In the genomic region with DNA sequence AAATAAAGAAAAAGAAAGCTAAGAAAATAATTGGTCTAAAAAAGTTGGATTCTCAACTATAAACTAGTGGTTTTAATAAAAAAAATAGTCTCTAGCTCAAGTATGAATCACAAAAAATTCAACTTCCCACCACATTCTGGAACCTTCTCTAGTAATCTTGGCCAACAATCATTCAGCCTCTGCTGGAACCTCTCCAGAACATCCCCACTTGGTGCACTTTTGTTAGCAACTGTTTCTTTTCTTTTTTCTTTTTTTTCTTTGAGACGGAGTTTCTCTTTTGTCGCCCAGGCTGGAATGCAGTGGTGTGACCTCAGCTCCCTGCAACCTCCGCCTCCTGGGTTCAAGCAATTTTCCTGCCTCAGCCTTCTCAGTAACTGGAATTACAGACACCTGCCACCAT, we compare ENCODE assay signal across 19 cellular contexts. TPM values are rescaled to one million over a fixed set of nuclear protein-coding genes. Genes with fewer than 3 reads are reported as not detected.
A peak's percentile ranks its signal among the peaks of the same experiment; 100 is the strongest.
DNase-seq lines count a peak whose midpoint lies in the region; ATAC-seq and TF ChIP-seq lines count a peak whose summit lies in the region.
"Had no signal": no experiment of that assay in that cellular context is flagged by ENCODE, and none has a peak within 500 bp of the region (broad histone marks: within the 10 kb centered on the region; RNA-seq: fewer than 3 reads in every experiment).

No MANE protein-coding gene starts in this region.

- no peaks in the 10 kb centered on the region for H3K9me3 ChIP-seq in tibial artery
- H3K9me3 ChIP-seq: ovary had no signal

- DNase-seq in GM03348 (ENCODE audit: low spot score) (peak; percentile 85), amniotic epithelial cell (ENCODE audit: low read depth) (peak; percentile 65), hepatic stellate cell (ENCODE audit: low spot score) (peak; percentile 61), tibial artery (peak; percentile 47 to 67), WTC11 (ENCODE audit: low spot score) (no peak), AML-193 (lab: John Stamatoyannopoulos, UW) (no peak)
- DNase-seq in activated T-cell treated with anti-CD3 and anti-CD28 coated beads, Interleukin-2, amount 50 U/mL, for 4 hours: no peak
- DNase-seq: activated CD4-positive, CD25-positive, alpha-beta regulatory T cell; activated CD8-positive, alpha-beta memory T cell treated with anti-CD3 and anti-CD28 coated beads for 24 hours; activated naive CD8-positive, alpha-beta T cell treated with anti-CD3 and anti-CD28 coated beads, Interleukin-2, amount 50 U/mL, for 24 hours; CD8-positive, alpha-beta memory T cell; NCI-H226; NK-92 treated with Interleukin-12 subunit alpha and Interleukin-12 subunit beta, amount 100 ng/mL, for 24 hours; ovary; stimulated activated CD4-positive, alpha-beta T cell treated with anti-CD3 and anti-CD28 coated beads, Interleukin-4, amount 100 ng/mL, for 24 hours had no signal

- POLR2A ChIA-PET in WTC11 (lab: Charles Lee): no interaction called here

- intact Hi-C loops in tibial artery (cut with DNase I; ENCODE audit: low total_unique reads): no loop called here

- no peaks in the 10 kb centered on the region for H3K4me1 Mint-ChIP-seq in WTC11
- H3K4me1 Mint-ChIP-seq in activated T-cell treated with anti-CD3 and anti-CD28 coated beads, Interleukin-2, amount 50 U/mL, for 4 hours (ENCODE audit: low read depth): peaks cover 42% of the 10 kb centered on the region

- no peaks in the 10 kb centered on the region for H3K27me3 ChIP-seq in tibial artery
- H3K27me3 ChIP-seq: ovary had no signal

- peaks cover 0 to 32% (median 17%) of the 10 kb centered on the region in 4 donors for H3K4me1 ChIP-seq in tibial artery

- ATAC-seq in WTC11: no peak
- no peak for ATAC-seq in activated T-cell treated with anti-CD3 and anti-CD28 coated beads, Interleukin-2, amount 50 U/mL, for 4 hours
- ATAC-seq: activated naive CD8-positive, alpha-beta T cell treated with anti-CD3 and anti-CD28 coated beads, Interleukin-2, amount 50 U/mL, for 24 hours; left lobe of liver; Right ventricle myocardium inferior had no signal

- no peaks in the 10 kb centered on the region for H3K27me3 Mint-ChIP-seq in WTC11 (ENCODE audit: low read depth)
- no peaks in the 10 kb centered on the region for H3K27me3 Mint-ChIP-seq in activated T-cell treated with anti-CD3 and anti-CD28 coated beads, Interleukin-2, amount 50 U/mL, for 4 hours (ENCODE audit: low read depth)
- H3K27me3 Mint-ChIP-seq: activated naive CD8-positive, alpha-beta T cell treated with anti-CD3 and anti-CD28 coated beads, Interleukin-2, amount 50 U/mL, for 24 hours; CD8-positive, alpha-beta memory T cell had no signal

- H3K36me3 ChIP-seq in tibial artery: no peaks in the 10 kb centered on the region
- H3K36me3 ChIP-seq: ovary had no signal

- H3K4me3 Mint-ChIP-seq in WTC11: no peak overlapping the region
- H3K4me3 Mint-ChIP-seq in activated T-cell treated with anti-CD3 and anti-CD28 coated beads, Interleukin-2, amount 50 U/mL, for 4 hours: no peak overlapping the region
- H3K4me3 Mint-ChIP-seq: activated naive CD8-positive, alpha-beta T cell treated with anti-CD3 and anti-CD28 coated beads, Interleukin-2, amount 50 U/mL, for 24 hours; T-helper 2 cell treated with Interferon-gamma antibody and Interleukin-4, amounts not matched to agents 5 μg/mL and 100 μg/mL, for 36 hours had no signal

- CTCF ChIA-PET in WTC11 (lab: Charles Lee): interaction anchor here (0.6 to 1.0 kb wide), 2 partner anchors 36 to 138 kb away, joined by 4 read pairs; no protein-coding TSS in a partner anchor

- no peak overlapping the region for H3K27ac Mint-ChIP-seq in WTC11
- H3K27ac Mint-ChIP-seq: activated naive CD8-positive, alpha-beta T cell treated with anti-CD3 and anti-CD28 coated beads, Interleukin-2, amount 50 U/mL, for 24 hours; T-helper 2 cell treated with Interferon-gamma antibody and Interleukin-4, amounts not matched to agents 5 μg/mL and 100 μg/mL, for 36 hours had no signal

- no peak for TF ChIP-seq CTCF in tibial artery (IDR thresholded peaks at IDR 0.05)
- TF ChIP-seq CTCF in WTC11 (IDR thresholded peaks at IDR 0.05): no peak

- peak overlapping the region; percentile 49 to 56 for H3K27ac ChIP-seq in tibial artery
- H3K27ac ChIP-seq: ovary had no signal

- no peaks in the 10 kb centered on the region for H3K9me3 Mint-ChIP-seq in WTC11
- no peaks in the 10 kb centered on the region for H3K9me3 Mint-ChIP-seq in activated T-cell treated with anti-CD3 and anti-CD28 coated beads, Interleukin-2, amount 50 U/mL, for 4 hours
- H3K9me3 Mint-ChIP-seq: activated naive CD8-positive, alpha-beta T cell treated with anti-CD3 and anti-CD28 coated beads, Interleukin-2, amount 50 U/mL, for 24 hours; CD8-positive, alpha-beta memory T cell; T-helper 2 cell treated with Interferon-gamma antibody and Interleukin-4, amounts not matched to agents 5 μg/mL and 100 μg/mL, for 36 hours had no signal

- no peak overlapping the region for H3K4me3 ChIP-seq in tibial artery
- H3K4me3 ChIP-seq: ovary, skin epidermis had no signal

- H3K36me3 Mint-ChIP-seq in WTC11: no peaks in the 10 kb centered on the region
- peaks cover 3% of the 10 kb centered on the region for H3K36me3 Mint-ChIP-seq in activated T-cell treated with anti-CD3 and anti-CD28 coated beads, Interleukin-2, amount 50 U/mL, for 4 hours (ENCODE audit: insufficient read depth)

TF ChIP-seq in WTC11, 78 proteins besides CTCF, POLR2A, EP300 and RAD21 (continues in another document):
- TF ChIP-seq ZNF423 (CRISPR knock-in tag; IDR thresholded peaks at IDR 0.05): no peak
- TF ChIP-seq, protein P1, sequence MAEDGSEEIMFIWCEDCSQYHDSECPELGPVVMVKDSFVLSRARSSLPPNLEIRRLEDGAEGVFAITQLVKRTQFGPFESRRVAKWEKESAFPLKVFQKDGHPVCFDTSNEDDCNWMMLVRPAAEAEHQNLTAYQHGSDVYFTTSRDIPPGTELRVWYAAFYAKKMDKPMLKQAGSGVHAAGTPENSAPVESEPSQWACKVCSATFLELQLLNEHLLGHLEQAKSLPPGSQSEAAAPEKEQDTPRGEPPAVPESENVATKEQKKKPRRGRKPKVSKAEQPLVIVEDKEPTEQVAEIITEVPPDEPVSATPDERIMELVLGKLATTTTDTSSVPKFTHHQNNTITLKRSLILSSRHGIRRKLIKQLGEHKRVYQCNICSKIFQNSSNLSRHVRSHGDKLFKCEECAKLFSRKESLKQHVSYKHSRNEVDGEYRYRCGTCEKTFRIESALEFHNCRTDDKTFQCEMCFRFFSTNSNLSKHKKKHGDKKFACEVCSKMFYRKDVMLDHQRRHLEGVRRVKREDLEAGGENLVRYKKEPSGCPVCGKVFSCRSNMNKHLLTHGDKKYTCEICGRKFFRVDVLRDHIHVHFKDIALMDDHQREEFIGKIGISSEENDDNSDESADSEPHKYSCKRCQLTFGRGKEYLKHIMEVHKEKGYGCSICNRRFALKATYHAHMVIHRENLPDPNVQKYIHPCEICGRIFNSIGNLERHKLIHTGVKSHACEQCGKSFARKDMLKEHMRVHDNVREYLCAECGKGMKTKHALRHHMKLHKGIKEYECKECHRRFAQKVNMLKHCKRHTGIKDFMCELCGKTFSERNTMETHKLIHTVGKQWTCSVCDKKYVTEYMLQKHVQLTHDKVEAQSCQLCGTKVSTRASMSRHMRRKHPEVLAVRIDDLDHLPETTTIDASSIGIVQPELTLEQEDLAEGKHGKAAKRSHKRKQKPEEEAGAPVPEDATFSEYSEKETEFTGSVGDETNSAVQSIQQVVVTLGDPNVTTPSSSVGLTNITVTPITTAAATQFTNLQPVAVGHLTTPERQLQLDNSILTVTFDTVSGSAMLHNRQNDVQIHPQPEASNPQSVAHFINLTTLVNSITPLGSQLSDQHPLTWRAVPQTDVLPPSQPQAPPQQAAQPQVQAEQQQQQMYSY (CRISPR knock-in tag; IDR thresholded peaks at IDR 0.05): no peak
- no peak for TF ChIP-seq SMAD4 (CRISPR knock-in tag; IDR thresholded peaks at IDR 0.05)
- TF ChIP-seq GRHL2 (CRISPR knock-in tag; IDR thresholded peaks at IDR 0.05; ENCODE audit: insufficient replicate concordance, severe bottlenecking): no peak
- no peak for TF ChIP-seq JAZF1 (CRISPR knock-in tag; IDR thresholded peaks at IDR 0.05)
- TF ChIP-seq ZNF138 (CRISPR knock-in tag; conservative IDR thresholded peaks at IDR 0.05): no peak
- TF ChIP-seq, protein P2, sequence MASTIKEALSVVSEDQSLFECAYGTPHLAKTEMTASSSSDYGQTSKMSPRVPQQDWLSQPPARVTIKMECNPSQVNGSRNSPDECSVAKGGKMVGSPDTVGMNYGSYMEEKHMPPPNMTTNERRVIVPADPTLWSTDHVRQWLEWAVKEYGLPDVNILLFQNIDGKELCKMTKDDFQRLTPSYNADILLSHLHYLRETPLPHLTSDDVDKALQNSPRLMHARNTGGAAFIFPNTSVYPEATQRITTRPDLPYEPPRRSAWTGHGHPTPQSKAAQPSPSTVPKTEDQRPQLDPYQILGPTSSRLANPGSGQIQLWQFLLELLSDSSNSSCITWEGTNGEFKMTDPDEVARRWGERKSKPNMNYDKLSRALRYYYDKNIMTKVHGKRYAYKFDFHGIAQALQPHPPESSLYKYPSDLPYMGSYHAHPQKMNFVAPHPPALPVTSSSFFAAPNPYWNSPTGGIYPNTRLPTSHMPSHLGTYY (CRISPR knock-in tag; IDR thresholded peaks at IDR 0.05): no peak
- TF ChIP-seq, protein P3, sequence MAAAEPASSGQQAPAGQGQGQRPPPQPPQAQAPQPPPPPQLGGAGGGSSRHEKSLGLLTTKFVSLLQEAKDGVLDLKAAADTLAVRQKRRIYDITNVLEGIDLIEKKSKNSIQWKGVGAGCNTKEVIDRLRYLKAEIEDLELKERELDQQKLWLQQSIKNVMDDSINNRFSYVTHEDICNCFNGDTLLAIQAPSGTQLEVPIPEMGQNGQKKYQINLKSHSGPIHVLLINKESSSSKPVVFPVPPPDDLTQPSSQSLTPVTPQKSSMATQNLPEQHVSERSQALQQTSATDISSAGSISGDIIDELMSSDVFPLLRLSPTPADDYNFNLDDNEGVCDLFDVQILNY (CRISPR knock-in tag; IDR thresholded peaks at IDR 0.05): no peak
- TF ChIP-seq, protein P4, sequence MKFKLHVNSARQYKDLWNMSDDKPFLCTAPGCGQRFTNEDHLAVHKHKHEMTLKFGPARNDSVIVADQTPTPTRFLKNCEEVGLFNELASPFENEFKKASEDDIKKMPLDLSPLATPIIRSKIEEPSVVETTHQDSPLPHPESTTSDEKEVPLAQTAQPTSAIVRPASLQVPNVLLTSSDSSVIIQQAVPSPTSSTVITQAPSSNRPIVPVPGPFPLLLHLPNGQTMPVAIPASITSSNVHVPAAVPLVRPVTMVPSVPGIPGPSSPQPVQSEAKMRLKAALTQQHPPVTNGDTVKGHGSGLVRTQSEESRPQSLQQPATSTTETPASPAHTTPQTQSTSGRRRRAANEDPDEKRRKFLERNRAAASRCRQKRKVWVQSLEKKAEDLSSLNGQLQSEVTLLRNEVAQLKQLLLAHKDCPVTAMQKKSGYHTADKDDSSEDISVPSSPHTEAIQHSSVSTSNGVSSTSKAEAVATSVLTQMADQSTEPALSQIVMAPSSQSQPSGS (CRISPR knock-in tag; IDR thresholded peaks at IDR 0.05; ENCODE audit: borderline replicate concordance, low read depth): no peak

RNA-seq across cellular contexts. Expression of a gene that starts 35.7 kb away (rescaled TPM):
- 0.07 to 0.16 TPM (median 0.15 TPM) in 3 replicates for total RNA-seq in WTC11 (2021)
- total RNA-seq in activated T-cell treated with anti-CD3 and anti-CD28 coated beads, Interleukin-2, amount 50 U/mL, for 4 hours: under 1 TPM in 2 of 3 donors, not detected in 1; 0.08 to 0.11 TPM

Comparison
In these comparisons a context has a peak if more than half of its experiments do, and no peak if none do; other contexts are left out.
1. DNase-seq: peak in GM03348 (single experiment), amniotic epithelial cell (single experiment), hepatic stellate cell (single experiment) and tibial artery (2 of 2); none in WTC11 (single experiment), activated T-cell treated with anti-CD3 and anti-CD28 coated beads, Interleukin-2, amount 50 U/mL, for 4 hours (single experiment) and AML-193 (0 of 2).